Comparison of ENCODE assay signal across 7 cellular contexts in the genomic region with DNA sequence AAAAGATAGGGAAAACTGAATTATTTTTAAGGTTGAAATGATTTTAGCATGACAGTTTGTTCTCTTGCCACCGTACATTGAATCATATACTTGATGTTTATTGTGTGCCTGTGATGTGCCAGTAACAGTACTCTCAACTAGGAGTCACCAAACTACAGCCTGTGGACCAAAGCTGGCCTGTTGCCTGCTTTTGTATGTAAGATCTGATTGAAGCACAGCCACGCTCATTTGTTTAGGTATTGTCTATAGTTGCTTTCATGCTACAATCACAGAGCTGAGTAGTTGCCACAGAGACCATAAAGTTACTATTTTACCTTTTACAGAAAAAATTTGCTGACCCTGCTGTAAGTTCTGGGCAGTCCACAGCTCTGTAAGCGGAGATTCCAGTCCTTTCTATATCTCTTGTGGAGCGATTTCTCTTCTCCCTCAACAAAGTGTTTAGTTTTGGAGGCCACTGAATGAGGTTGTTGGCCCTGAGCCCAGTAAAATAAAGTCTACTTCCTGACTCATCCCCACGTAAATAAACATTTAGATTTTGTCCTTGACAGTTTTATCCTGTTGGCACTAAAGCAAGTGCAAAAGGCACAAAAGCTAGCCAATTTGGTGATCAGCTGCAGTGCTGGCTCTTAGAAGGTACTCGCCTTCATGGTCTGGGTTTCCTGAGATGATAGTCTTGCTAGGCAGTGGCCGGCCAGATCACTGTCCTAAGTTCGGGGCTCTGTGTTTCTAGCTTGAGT.
A peak's percentile ranks its signal among the peaks of the same experiment; 100 is the strongest.
DNase-seq lines count a peak whose midpoint lies in the region; ATAC-seq, FAIRE-seq and TF ChIP-seq lines count a peak whose summit lies in the region.
"Not testable (repeated sequence)": the region's sequence is repeated elsewhere in the genome, so short reads cannot be mapped to it uniquely, and the experiment has no call there.

No MANE protein-coding gene starts in this region.

- TF ChIP-seq CTCF in RWPE2 (IDR thresholded peaks at IDR 0.05; ENCODE audit: poor library complexity, severe bottlenecking); K562 (IDR thresholded peaks at IDR 0.05 in 2 of 3, conservative IDR thresholded peaks at IDR 0.05 in 1 of 3; ENCODE audit: insufficient read depth in 2 of 3, low read depth in 1 of 3, low read length in 3 of 3); left lung (IDR thresholded peaks at IDR 0.05); nephron progenitor cell (IDR thresholded peaks at IDR 0.05): not testable (repeated sequence)

- H3K36me3 ChIP-seq in MG63; RWPE2 (ENCODE audit: low read depth); K562 (ENCODE audit: control insufficient read depth, insufficient read depth, low read length); left lung: not testable (repeated sequence)

- not testable (repeated sequence) for H3K9me3 ChIP-seq in MG63; RWPE2 (ENCODE audit: severe bottlenecking); K562 (replicated peaks; ENCODE audit: control insufficient read depth, insufficient read depth, low read depth, low read length); left lung

- WGBS in K562 (ENCODE audit: insufficient coverage, low coverage, missing lambda C conversion rate): 15% methylated on average over 2 of the region's 8 CpGs

- H3K4me1 ChIP-seq in RWPE2 (ENCODE audit: insufficient read depth, poor library complexity, severe bottlenecking); K562 (replicated peaks in 1 of 2; ENCODE audit: control insufficient read depth in 2 of 2, insufficient read depth in 2 of 2, low read length in 2 of 2); left lung: not testable (repeated sequence)

- not testable (repeated sequence) for H3K9ac ChIP-seq in K562 (ENCODE audit: insufficient read depth in 1 of 2, low read depth in 2 of 2, low read length in 2 of 2)

- CTCF ChIA-PET in K562 (lab: Yijun Ruan, JAX; ENCODE audit: low intra/inter-chr PET ratio): not testable (repeated sequence)

- not testable (repeated sequence) for H4K20me1 ChIP-seq in K562 (replicated peaks; ENCODE audit: control insufficient read depth, insufficient read depth, low read length)

- not testable (repeated sequence) for TF ChIP-seq RAD21 in K562 (CRISPR knock-in tag; conservative IDR thresholded peaks at IDR 0.05 in 1 of 2, IDR thresholded peaks at IDR 0.05 in 1 of 2)

- H3K36me3 Mint-ChIP-seq in nephron progenitor cell (ENCODE audit: low read depth): not testable (repeated sequence)

- H3K4me3 Mint-ChIP-seq in nephron progenitor cell: not testable (repeated sequence)

- not testable (repeated sequence) for H3K27me3 ChIP-seq in MG63; RWPE2 (ENCODE audit: insufficient read depth, poor library complexity, severe bottlenecking); K562 (ENCODE audit: control insufficient read depth in 2 of 2, insufficient read depth in 2 of 2, low read length in 2 of 2); left lung

- POLR2A ChIA-PET in K562 (lab: Yijun Ruan, JAX): not testable (repeated sequence)

- H3K4me1 Mint-ChIP-seq in nephron progenitor cell: not testable (repeated sequence)

- H3K9me1 ChIP-seq in K562 (ENCODE audit: control insufficient read depth, insufficient read depth, low read length): not testable (repeated sequence)

- in situ Hi-C loops in Caki2 (cut with HindIII; ENCODE audit: low pct_unique_long_range_greater_than_20kb, low sequenced_read_pairs); K562 (cut with MboI): not testable (repeated sequence)

- H3K27ac Mint-ChIP-seq in nephron progenitor cell: peak overlapping the region; percentile 48

- H2AFZ ChIP-seq in K562 (ENCODE audit: low read depth, low read length): not testable (repeated sequence)

- not testable (repeated sequence) for TF ChIP-seq POLR2A in K562 (conservative IDR thresholded peaks at IDR 0.05)

- H3K4me2 ChIP-seq in K562 (ENCODE audit: insufficient read depth, low read length): not testable (repeated sequence)

- not testable (repeated sequence) for H3K4me3 ChIP-seq in MG63; RWPE2 (ENCODE audit: severe bottlenecking); K562; left lung

- DNase-seq in Caki2 (ENCODE audit: low read depth) (peak; percentile 12), MG63 (peak; percentile 79)
- not testable (repeated sequence) for DNase-seq in RWPE2 (ENCODE audit: low spot score); K562 (ENCODE audit: extremely low read depth in 1 of 4, low spot score in 3 of 4); left lung; nephron progenitor cell

- not testable (repeated sequence) for H3K27ac ChIP-seq in RWPE2 (ENCODE audit: poor library complexity, severe bottlenecking); K562 (ENCODE audit: extremely low read depth, low read depth, low read length); left lung

- peak; percentile 74 for ATAC-seq in RWPE2 (ENCODE audit: low read depth)
- ATAC-seq in K562: peak; percentile 28; the same call in 1 of the 3 replicates
- ATAC-seq in esophagus mucosa: peak; percentile 31
- ATAC-seq in left lung: peak; percentile 24

- not testable (repeated sequence) for BruUV-seq in K562 (replicated peaks; lab: Mats Ljungman, UMichigan)

- H3K9me3 Mint-ChIP-seq in nephron progenitor cell: not testable (repeated sequence)

- intact Hi-C loops in K562 (cut with micrococcal nuclease); left lung (cut with DNase I): not testable (repeated sequence)

- not testable (repeated sequence) for FAIRE-seq in K562 (lab: Jason Lieb, UNC)

- not testable (repeated sequence) for TF ChIP-seq EP300 in K562 (IDR thresholded peaks at IDR 0.05; ENCODE audit: low read length)

- H3K27me3 Mint-ChIP-seq in nephron progenitor cell (ENCODE audit: low read depth, poor library complexity): not testable (repeated sequence)

- H3K79me2 ChIP-seq in K562 (ENCODE audit: control insufficient read depth, insufficient read depth, low read length): not testable (repeated sequence)

Comparison
In these comparisons a context has a peak if more than half of its experiments do, and no peak if none do; other contexts are left out.
1. ATAC-seq: peak in every context shown above with its lines; median percentile 74 in RWPE2; 31 in esophagus mucosa; 28 in K562; 24 in left lung.